Comparison of ENCODE assay signal across 17 cellular contexts in genomic region chr17:14058051-14058450, GRCh38. TPM values are rescaled to one million over a fixed set of nuclear protein-coding genes. Genes with fewer than 3 reads are reported as not detected.
DNase-seq lines count a peak whose midpoint lies in the region; ATAC-seq and TF ChIP-seq lines count a peak whose summit lies in the region.
"Had no signal": no experiment of that assay in that cellular context is flagged by ENCODE, and none has a peak within 500 bp of the region (broad histone marks: within the 10 kb centered on the region; RNA-seq: fewer than 3 reads in every experiment).

No MANE protein-coding gene starts in this region.

- no peak overlapping the region for H3K23ac ChIP-seq in mesenchymal stem cell (ENCODE audit: low read length in 2 of 2)

- H3K27ac Mint-ChIP-seq in chondrocyte (ENCODE audit: unreplicated experiment), result peak overlapping the region; percentile 76
- H3K27ac Mint-ChIP-seq: CD14-positive monocyte had no signal

- H3K4me2 ChIP-seq in GM23248 (ENCODE audit: unreplicated experiment) (no peak overlapping the region), mesenchymal stem cell (ENCODE audit: low read length, poor library complexity, severe bottlenecking) (no peak overlapping the region)
- H3K4me2 ChIP-seq: A549 had no signal

- H3K27me3 Mint-ChIP-seq in chondrocyte (ENCODE audit: low read depth), result no peaks in the 10 kb centered on the region

- no peak overlapping the region for H2BK120ac ChIP-seq in mesenchymal stem cell (ENCODE audit: low read depth, low read length)

- H2BK12ac ChIP-seq in mesenchymal stem cell (ENCODE audit: low read length in 2 of 2), result no peak overlapping the region

- 42 to 45% methylated on average over 2 of the region's 2 CpGs for WGBS in GM23248 (ENCODE audit: low coverage in 1 of 2, low lambda C conversion rate in 2 of 2, missing lambda C conversion rate in 2 of 2), 2 experiments
- 82% methylated on average over 1 of the region's 2 CpGs for WGBS in mesenchymal stem cell

- H3K9ac ChIP-seq in GM23248 (no peak overlapping the region), mesenchymal stem cell (ENCODE audit: low read length) (no peak overlapping the region)

- H3K4me3 ChIP-seq in AG10803 (ENCODE audit: low read length), result no peak overlapping the region
- H3K4me3 ChIP-seq in GM23248, result no peak overlapping the region
- no peak overlapping the region for H3K4me3 ChIP-seq in fibroblast of the aortic adventitia (ENCODE audit: low read depth, low read length)
- no peak overlapping the region for H3K4me3 ChIP-seq in mesenchymal stem cell (ENCODE audit: insufficient read depth in 1 of 2, low read depth in 1 of 2, low read length in 2 of 2)
- no peak overlapping the region for H3K4me3 ChIP-seq in right atrium auricular region
- H3K4me3 ChIP-seq: A549 had no signal

- peaks cover 20% of the 10 kb centered on the region for H3K79me1 ChIP-seq in mesenchymal stem cell (replicated peaks; ENCODE audit: low read length, poor library complexity, severe bottlenecking)

- H2BK5ac ChIP-seq in mesenchymal stem cell (ENCODE audit: low read depth, low read length, poor library complexity, severe bottlenecking), result no peak overlapping the region

- in situ Hi-C loops in GM23248 (cut with MboI), result loop anchor here (25.0 kb wide), 1 partner anchor 721 kb away; no protein-coding TSS in a partner anchor

- intact Hi-C loops in Right ventricle myocardium inferior (cut with DNase I), result no loop called here

- H3K36me3 Mint-ChIP-seq in chondrocyte (ENCODE audit: low read depth), result peaks cover 7% of the 10 kb centered on the region

- peaks cover 33% of the 10 kb centered on the region for H3K4me1 ChIP-seq in GM23248 (ENCODE audit: insufficient read depth)
- peaks cover 2% of the 10 kb centered on the region for H3K4me1 ChIP-seq in mesenchymal stem cell (ENCODE audit: control insufficient read depth, insufficient read depth, low read depth, low read length)
- H3K4me1 ChIP-seq in right atrium auricular region, result peaks cover 0 to 10% of the 10 kb centered on the region in 2 donors
- H3K4me1 ChIP-seq: A549 had no signal

- DNase-seq in AG10803 (ENCODE audit: low read depth), result peak; percentile 97
- peak; percentile 34 for DNase-seq in GM23248
- DNase-seq in chondrocyte (ENCODE audit: low spot score), result no peak
- peak; percentile 82 for DNase-seq in fibroblast of the aortic adventitia (ENCODE audit: low read depth)
- DNase-seq in Right ventricle myocardium inferior (ENCODE audit: missing footprints), result no peak
- no peak for DNase-seq in pons (ENCODE audit: low spot score)
- no peak for DNase-seq in mesenchymal stem cell
- no peak for DNase-seq in right atrium auricular region (ENCODE audit: low spot score)
- DNase-seq: DMS79; KBM-7; NCI-H1105; NCI-H2081 treated with DMSO at 0.1 percent for 48 hours; NCI-H748 treated with DMSO at 0.1 percent for 48 hours; NK-92 treated with Interleukin-12 subunit alpha and Interleukin-12 subunit beta, amount 100 ng/mL, for 24 hours; SHP77 treated with DMSO at 0.1 percent for 48 hours had no signal

- peaks cover 63% of the 10 kb centered on the region for H3K79me2 ChIP-seq in GM23248 (ENCODE audit: insufficient read depth)

- H2AFZ ChIP-seq in GM23248, result no peak overlapping the region
- no peak overlapping the region for H2AFZ ChIP-seq in mesenchymal stem cell (ENCODE audit: low read depth, low read length)

- H3K27ac ChIP-seq in GM23248, result 0 out of 2 replicates have a peak overlapping the region, but pooled peaks have one; percentile 0
- no peak overlapping the region for H3K27ac ChIP-seq in mesenchymal stem cell (ENCODE audit: low read length, poor library complexity, severe bottlenecking)
- no peak overlapping the region for H3K27ac ChIP-seq in right atrium auricular region
- H3K27ac ChIP-seq: A549 had no signal

- no peak overlapping the region for H3K4me3 Mint-ChIP-seq in chondrocyte (ENCODE audit: unreplicated experiment)
- H3K4me3 Mint-ChIP-seq: CD14-positive monocyte had no signal

- TF ChIP-seq CTCF in AG10803 (conservative IDR thresholded peaks at IDR 0.05; ENCODE audit: low read length) (no peak), chondrocyte (IDR thresholded peaks at IDR 0.05) (no peak), fibroblast of the aortic adventitia (IDR thresholded peaks at IDR 0.05; ENCODE audit: insufficient read depth, low read length) (no peak), right atrium auricular region (IDR thresholded peaks at IDR 0.05) (no peak)

- H3K9me3 ChIP-seq in GM23248 (ENCODE audit: low read depth) (no peaks in the 10 kb centered on the region), mesenchymal stem cell (ENCODE audit: control insufficient read depth, low read length) (no peaks in the 10 kb centered on the region), right atrium auricular region (peaks cover 0 to 4% of the 10 kb centered on the region in 2 donors)
- H3K9me3 ChIP-seq: A549 had no signal

- no peak overlapping the region for H4K8ac ChIP-seq in mesenchymal stem cell (ENCODE audit: low read length)

- H3K18ac ChIP-seq in mesenchymal stem cell (ENCODE audit: low read depth in 1 of 2, low read length in 2 of 2), result no peak overlapping the region

- no peaks in the 10 kb centered on the region for H3K36me3 ChIP-seq in GM23248 (ENCODE audit: low read depth)
- peaks cover 0 to 3% of the 10 kb centered on the region in 2 experiments for H3K36me3 ChIP-seq in mesenchymal stem cell (ENCODE audit: control insufficient read depth in 1 of 2, insufficient read depth in 2 of 2, low read depth in 1 of 2, low read length in 2 of 2)
- no peaks in the 10 kb centered on the region for H3K36me3 ChIP-seq in right atrium auricular region

- H3K27me3 ChIP-seq in GM23248 (replicated peaks; ENCODE audit: insufficient read depth), result no peaks in the 10 kb centered on the region
- H3K27me3 ChIP-seq in mesenchymal stem cell (ENCODE audit: control insufficient read depth in 1 of 2, insufficient read depth in 1 of 2, low read length in 2 of 2), result no peaks in the 10 kb centered on the region
- no peaks in the 10 kb centered on the region for H3K27me3 ChIP-seq in right atrium auricular region

- H2AK5ac ChIP-seq in mesenchymal stem cell (ENCODE audit: low read length, severe bottlenecking), result no peak overlapping the region

- H3K14ac ChIP-seq in mesenchymal stem cell (ENCODE audit: low read length in 2 of 2), result no peak overlapping the region

- no peak overlapping the region for H2BK15ac ChIP-seq in mesenchymal stem cell (ENCODE audit: low read depth, poor library complexity, severe bottlenecking)

- no peak overlapping the region for H4K91ac ChIP-seq in mesenchymal stem cell (ENCODE audit: low read length)

- H4K20me1 ChIP-seq in GM23248 (ENCODE audit: insufficient read depth), result no peaks in the 10 kb centered on the region

- H3K4ac ChIP-seq in mesenchymal stem cell (ENCODE audit: low read depth in 1 of 2, low read length in 2 of 2), result no peak overlapping the region

- H3F3A ChIP-seq in GM23248 (ENCODE audit: insufficient read depth), result peaks cover 33% of the 10 kb centered on the region

- no peak for ATAC-seq in Right ventricle myocardium inferior
- ATAC-seq: A549 had no signal

- peaks cover 7% of the 10 kb centered on the region for H3K9me3 Mint-ChIP-seq in chondrocyte (ENCODE audit: low read depth)

- no peaks in the 10 kb centered on the region for H3K9me2 ChIP-seq in GM23248 (ENCODE audit: insufficient read depth)

- H3K4me1 Mint-ChIP-seq in chondrocyte (ENCODE audit: low read depth), result peaks cover 38% of the 10 kb centered on the region
- H3K4me1 Mint-ChIP-seq: CD14-positive monocyte had no signal

RNA-seq across cellular contexts. Expression of gene COX10, which starts 11.3 kb away (rescaled TPM):
- total RNA-seq in GM23248 (2014; rRNA removed; shearing (Covaris generic)), result 13.9 and 24.4 TPM in 2 replicates
- 16.0 and 18.5 TPM in 2 replicates for polyA plus RNA-seq in GM23248 (2016; fragmentation: Nextera tagmentation; extraction: Ambion mirVana)
- 12.6 to 14.6 TPM (median 13.3 TPM) in 3 replicates for total RNA-seq in chondrocyte
- 6.4 and 19.2 TPM in 2 replicates for total RNA-seq in fibroblast of the aortic adventitia (ENCODE audit: low replicate concordance)
- 43.8 TPM for total RNA-seq in Right ventricle myocardium inferior
- 8.5 TPM for polyA plus RNA-seq in mesenchymal stem cell (2013, experiment 1 of 2)
- 8.5 TPM for polyA plus RNA-seq in mesenchymal stem cell (2013, experiment 2 of 2)
- 10 to 100 TPM; 31.6 to 67.6 TPM for total RNA-seq in right atrium auricular region

Comparison
In these comparisons a context has a peak if more than half of its experiments do, and no peak if none do; other contexts are left out.
1. DNase-seq: peak in AG10803 (single experiment), GM23248 (single experiment) and fibroblast of the aortic adventitia (single experiment); none in chondrocyte (single experiment), Right ventricle myocardium inferior (single experiment), pons (single experiment), mesenchymal stem cell (single experiment) and right atrium auricular region (single experiment).